In genomic region chr2:171365778-171366177, GRCh38 we compare ENCODE assay signal across 15 cellular contexts.
A peak's percentile ranks its signal among the peaks of the same experiment; 100 is the strongest.
DNase-seq lines count a peak whose midpoint lies in the region; ATAC-seq, FAIRE-seq and TF ChIP-seq lines count a peak whose summit lies in the region.
"Had no signal": no experiment of that assay in that cellular context is flagged by ENCODE, and none has a peak within 500 bp of the region (broad histone marks: within the 10 kb centered on the region; RNA-seq: fewer than 3 reads in every experiment).

No MANE protein-coding gene starts in this region.

- H3K4me2 ChIP-seq in Karpas-422 (ENCODE audit: low read depth, low read length, poor library complexity, severe bottlenecking): no peak overlapping the region

- no peaks in the 10 kb centered on the region for H3K9me2 ChIP-seq in Karpas-422 (replicated peaks; ENCODE audit: insufficient read depth, low read length)

- peaks cover 10% of the 10 kb centered on the region for H3K4me1 ChIP-seq in RWPE2 (ENCODE audit: insufficient read depth, poor library complexity, severe bottlenecking)
- H3K4me1 ChIP-seq in Karpas-422 (ENCODE audit: low read length): peaks cover 12% of the 10 kb centered on the region

- no peak overlapping the region for H3K9ac ChIP-seq in Karpas-422 (ENCODE audit: low read length)
- H3K9ac ChIP-seq: GM23248 had no signal

- TF ChIP-seq POLR2A in H54 (IDR thresholded peaks at IDR 0.05; ENCODE audit: low read depth, low read length): no peak

- H3K27me3 ChIP-seq in RWPE2 (ENCODE audit: insufficient read depth, poor library complexity, severe bottlenecking) (no peaks in the 10 kb centered on the region), Karpas-422 (ENCODE audit: low read length) (no peaks in the 10 kb centered on the region)

- H3K27ac ChIP-seq in RWPE2 (ENCODE audit: poor library complexity, severe bottlenecking) (peak overlapping the region; percentile 51), Karpas-422 (ENCODE audit: low read length) (no peak overlapping the region)
- H3K27ac ChIP-seq: GM23248 had no signal

- no peak overlapping the region for H3K4me3 ChIP-seq in RWPE2 (ENCODE audit: severe bottlenecking)
- no peak overlapping the region for H3K4me3 ChIP-seq in Karpas-422 (ENCODE audit: low read length)
- H3K4me3 ChIP-seq: GM23248 had no signal

- TF ChIP-seq CTCF in RWPE2 (IDR thresholded peaks at IDR 0.05; ENCODE audit: poor library complexity, severe bottlenecking): no peak

- no peaks in the 10 kb centered on the region for H4K20me1 ChIP-seq in Karpas-422 (ENCODE audit: insufficient read depth, low read depth, low read length)

- H3K9me3 ChIP-seq in RWPE2 (ENCODE audit: severe bottlenecking) (peaks cover 7% of the 10 kb centered on the region), Karpas-422 (ENCODE audit: low read length) (peaks cover 5% of the 10 kb centered on the region)

- DNase-seq in H54 (ENCODE audit: insufficient read length, low spot score) (no peak), RWPE2 (ENCODE audit: low spot score) (no peak), left lobe of liver (ENCODE audit: low spot score) (no peak), DMS114 treated with DMSO at 0.1 percent for 48 hours (lab: John Stamatoyannopoulos, UW; ENCODE audit: unreplicated experiment) (no peak), superior temporal gyrus (ENCODE audit: extremely low spot score) (no peak), Karpas-422 (no peak)
- DNase-seq: C1 segment of cervical spinal cord; CD4-positive, alpha-beta T cell; DMS153; DND-41; GDM1; GM23248; H7 had no signal

- ATAC-seq in RWPE2 (ENCODE audit: low read depth) (no peak), esophagus mucosa (peak; percentile 26), left lobe of liver (peak; percentile 38)

- H3K36me3 ChIP-seq in RWPE2 (ENCODE audit: low read depth) (no peaks in the 10 kb centered on the region), Karpas-422 (ENCODE audit: insufficient read depth, low read length) (no peaks in the 10 kb centered on the region; the same call in 1 of the 2 replicates)

- H2AFZ ChIP-seq in Karpas-422 (ENCODE audit: low read length): no peak overlapping the region
- H2AFZ ChIP-seq: GM23248 had no signal

- no peaks in the 10 kb centered on the region for H3K79me2 ChIP-seq in Karpas-422 (ENCODE audit: low read length)

- peak; percentile 53 for FAIRE-seq in H54 (lab: Jason Lieb, UNC)
- FAIRE-seq: A204.1 had no signal
